In the genomic region with DNA sequence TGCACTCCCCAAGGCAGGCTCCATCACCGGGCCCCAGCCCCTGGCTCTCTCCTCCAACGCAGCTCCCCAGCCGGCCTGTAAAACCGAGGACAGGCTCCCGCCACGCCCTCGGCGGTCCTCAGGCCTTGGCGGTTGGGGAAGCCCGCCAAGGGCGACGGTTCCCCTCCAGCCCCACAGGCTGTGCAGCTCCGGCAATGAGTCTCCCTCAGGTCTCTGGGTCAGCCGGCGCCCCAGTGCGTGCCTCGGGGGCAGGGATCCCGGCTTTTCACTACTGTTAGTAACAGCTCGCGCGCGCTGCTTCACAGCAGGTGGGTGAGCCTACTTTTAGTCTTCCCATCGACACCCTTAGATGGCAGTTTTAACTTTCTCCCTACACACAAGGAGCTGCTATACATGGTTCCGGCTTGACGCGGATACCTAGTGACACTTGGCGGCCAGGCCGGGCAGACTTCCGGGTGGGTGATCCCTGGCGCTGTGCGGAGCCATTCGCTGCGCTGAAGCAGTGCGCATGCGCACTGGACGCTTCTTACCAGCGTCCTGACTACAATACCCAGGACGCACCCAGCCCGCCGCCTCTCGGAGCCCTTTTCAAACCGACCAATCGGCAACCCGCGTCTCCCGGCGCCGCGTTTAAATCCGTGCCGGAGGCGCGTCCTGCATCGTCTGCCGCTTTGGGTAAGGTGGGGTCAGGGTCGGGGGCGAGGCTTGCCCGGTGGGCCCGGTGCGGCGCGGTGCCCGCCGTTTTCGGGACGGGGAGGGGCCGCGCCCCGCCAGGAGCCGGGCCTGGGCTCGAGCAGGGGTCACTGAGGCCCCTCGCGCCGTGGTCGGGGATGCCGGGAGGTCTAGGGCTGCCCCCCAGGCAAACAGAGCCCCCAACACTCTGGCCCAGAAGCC, we compare ENCODE assay signal across 8 cellular contexts. TPM values are rescaled to one million over a fixed set of nuclear protein-coding genes. Genes with fewer than 3 reads are reported as not detected.
A peak's percentile ranks its signal among the peaks of the same experiment; 100 is the strongest.
DNase-seq lines count a peak whose midpoint lies in the region; ATAC-seq lines count a peak whose summit lies in the region.

A gene with protein sequence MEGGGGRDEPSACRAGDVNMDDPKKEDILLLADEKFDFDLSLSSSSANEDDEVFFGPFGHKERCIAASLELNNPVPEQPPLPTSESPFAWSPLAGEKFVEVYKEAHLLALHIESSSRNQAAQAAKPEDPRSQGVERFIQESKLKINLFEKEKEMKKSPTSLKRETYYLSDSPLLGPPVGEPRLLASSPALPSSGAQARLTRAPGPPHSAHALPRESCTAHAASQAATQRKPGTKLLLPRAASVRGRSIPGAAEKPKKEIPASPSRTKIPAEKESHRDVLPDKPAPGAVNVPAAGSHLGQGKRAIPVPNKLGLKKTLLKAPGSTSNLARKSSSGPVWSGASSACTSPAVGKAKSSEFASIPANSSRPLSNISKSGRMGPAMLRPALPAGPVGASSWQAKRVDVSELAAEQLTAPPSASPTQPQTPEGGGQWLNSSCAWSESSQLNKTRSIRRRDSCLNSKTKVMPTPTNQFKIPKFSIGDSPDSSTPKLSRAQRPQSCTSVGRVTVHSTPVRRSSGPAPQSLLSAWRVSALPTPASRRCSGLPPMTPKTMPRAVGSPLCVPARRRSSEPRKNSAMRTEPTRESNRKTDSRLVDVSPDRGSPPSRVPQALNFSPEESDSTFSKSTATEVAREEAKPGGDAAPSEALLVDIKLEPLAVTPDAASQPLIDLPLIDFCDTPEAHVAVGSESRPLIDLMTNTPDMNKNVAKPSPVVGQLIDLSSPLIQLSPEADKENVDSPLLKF (plus strand): TSS at position 614 of the 894 bp plus-strand sequence. CDS start 531 bp downstream, outside the sequence.

- peak within 1 kb of the TSS; percentile 88 to 100 (median 96) for H3K27ac Mint-ChIP-seq in CD8-positive, alpha-beta memory T cell

- peaks cover 0 to 4% of the 10 kb centered on the region in 2 donors for H3K27me3 Mint-ChIP-seq in CD8-positive, alpha-beta memory T cell

- H3K27ac ChIP-seq in CD8-positive, alpha-beta memory T cell (ENCODE audit: low read depth, low read length): peak within 1 kb of the TSS; percentile 90

- H3K4me3 Mint-ChIP-seq in CD8-positive, alpha-beta memory T cell: peak within 1 kb of the TSS; percentile 83 to 97 (median 88)

- H3K9me3 ChIP-seq in CD8-positive, alpha-beta memory T cell (ENCODE audit: low read length): no peaks in the 10 kb centered on the region

- DNase-seq in CD8-positive, alpha-beta memory T cell: peak; percentile 95 to 99 (median 96)
- DNase-seq in HS-27A (ENCODE audit: low read depth): peak; percentile 92
- DNase-seq in NK-92 (lab: John Stamatoyannopoulos, UW; ENCODE audit: unreplicated experiment): peak; percentile 77
- DNase-seq in activated CD8-positive, alpha-beta memory T cell treated with anti-CD3 and anti-CD28 coated beads for 24 hours: peak; percentile 97
- peak; percentile 95 for DNase-seq in effector CD8-positive, alpha-beta T cell (lab: John Stamatoyannopoulos, UW)
- peak; percentile 97 to 98 for DNase-seq in lung microvascular endothelial cell (ENCODE audit: low read depth in 2 of 2)
- peak; percentile 92 to 97 (median 96) for DNase-seq in stimulated activated CD4-positive, alpha-beta T cell treated with anti-CD3 and anti-CD28 coated beads, TNF-alpha, amount 100 ng/mL, for 48 hours (ENCODE audit: low read depth in 3 of 3)

- H3K4me1 Mint-ChIP-seq in CD8-positive, alpha-beta memory T cell: peaks cover 23 to 30% (median 29%) of the 10 kb centered on the region in 3 donors

- no peaks in the 10 kb centered on the region for H3K27me3 ChIP-seq in CD8-positive, alpha-beta memory T cell (ENCODE audit: insufficient read depth, low read length, poor library complexity, severe bottlenecking)

- H3K9me3 Mint-ChIP-seq in CD8-positive, alpha-beta memory T cell: peaks cover 0 to 3% (median 2%) of the 10 kb centered on the region in 5 donors

- H3K4me1 ChIP-seq in CD8-positive, alpha-beta memory T cell (ENCODE audit: insufficient read depth, low read length): peaks cover 20% of the 10 kb centered on the region

- POLR2A ChIA-PET in CD8-positive, alpha-beta memory T cell (lab: Charles Lee): interaction anchor here (0.6 to 2.4 kb wide), 6 partner anchors 16 to 495 kb away, joined by 3 to 12 read pairs (median 4); a partner anchor contains a TSS

- peak; percentile 91 for ATAC-seq in GM19467 (IDR thresholded peaks at IDR 0.05; ENCODE audit: unreplicated experiment)

- H3K36me3 ChIP-seq in CD8-positive, alpha-beta memory T cell (ENCODE audit: insufficient read depth, low read length): no peaks in the 10 kb centered on the region

- CTCF ChIA-PET in CD8-positive, alpha-beta memory T cell (lab: Charles Lee): interaction anchor here (0.6 to 2.7 kb wide), 17 partner anchors 10 to 290 kb away, joined by 3 to 30 read pairs (median 3); a partner anchor contains a TSS

- peak within 1 kb of the TSS; percentile 85 for H3K4me3 ChIP-seq in CD8-positive, alpha-beta memory T cell (ENCODE audit: low read length)

- H3K36me3 Mint-ChIP-seq in CD8-positive, alpha-beta memory T cell: peaks cover 0 to 12% (median 2%) of the 10 kb centered on the region in 3 donors

RNA-seq across cellular contexts. Expression of the gene that starts here (rescaled TPM):
- total RNA-seq in CD8-positive, alpha-beta memory T cell: 10 to 100 TPM; 27.4 to 30.9 TPM
- polyA plus RNA-seq in CD8-positive, alpha-beta memory T cell: 0.10 TPM
- 0.99 and 3.7 TPM in 2 replicates for total RNA-seq in lung microvascular endothelial cell

Comparison
In these comparisons a context has a peak if more than half of its experiments do, and no peak if none do; other contexts are left out.
1. Peak in every context shown above with its lines: DNase-seq, ATAC-seq, H3K4me3 ChIP-seq and H3K27ac ChIP-seq.